1 cellular context compared by ENCODE assay signal in genomic region chr6:32868257-32868788, GRCh38.
TF ChIP-seq lines count a peak whose summit lies in the region.

No MANE protein-coding gene starts in this region.

TF ChIP-seq in K562, 482 proteins besides CTCF, POLR2A, EP300 and RAD21:
- no peak for TF ChIP-seq BACH1 (tag; IDR thresholded peaks at IDR 0.05)
- no peak for TF ChIP-seq ZBED1 (IDR thresholded peaks at IDR 0.05)
- TF ChIP-seq TAF15 (IDR thresholded peaks at IDR 0.05; ENCODE audit: low read depth, low read length) = no peak
- 0 out of 2 replicates have a peak, but pooled peaks have one; percentile 12 for TF ChIP-seq JUN (IDR thresholded peaks at IDR 0.05; ENCODE audit: borderline replicate concordance, low read depth, low read length)
- TF ChIP-seq JUN (CRISPR knock-in tag; IDR thresholded peaks at IDR 0.05; ENCODE audit: borderline replicate concordance) = no peak
- no peak for TF ChIP-seq KLF13 (tag; IDR thresholded peaks at IDR 0.05; ENCODE audit: borderline replicate concordance, low read depth)
- no peak for TF ChIP-seq KDM5B (IDR thresholded peaks at IDR 0.05; ENCODE audit: insufficient replicate concordance, low read depth, low read length)
- no peak for TF ChIP-seq NFE2L1 (tag; IDR thresholded peaks at IDR 0.05; ENCODE audit: borderline replicate concordance, low read depth)
- no peak for TF ChIP-seq KDM2B (CRISPR knock-in tag; IDR thresholded peaks at IDR 0.05)
- TF ChIP-seq SMAD3 (CRISPR knock-in tag; conservative IDR thresholded peaks at IDR 0.05) = 0 out of 2 replicates have a peak, but pooled peaks have one; percentile 8
- TF ChIP-seq DACH1 (IDR thresholded peaks at IDR 0.05; ENCODE audit: partially characterized antibody) = no peak
- TF ChIP-seq RHOXF2B (CRISPR knock-in tag; conservative IDR thresholded peaks at IDR 0.05) = no peak
- no peak for TF ChIP-seq TSHZ1 (CRISPR knock-in tag; IDR thresholded peaks at IDR 0.05)
- TF ChIP-seq POLR2AphosphoS2 (IDR thresholded peaks at IDR 0.05; ENCODE audit: low read length) = no peak
- TF ChIP-seq GTF2E2 (tag; IDR thresholded peaks at IDR 0.05) = peak; percentile 66; the same call in 1 of the 2 replicates
- TF ChIP-seq PTRF (tag; IDR thresholded peaks at IDR 0.05) = no peak
- TF ChIP-seq ZNF282 (CRISPR knock-in tag; IDR thresholded peaks at IDR 0.05) = no peak
- TF ChIP-seq ARID2 (IDR thresholded peaks at IDR 0.05) = peak; percentile 80; the same call in 1 of the 2 replicates
- TF ChIP-seq KLF6 (CRISPR knock-in tag; IDR thresholded peaks at IDR 0.05; ENCODE audit: borderline replicate concordance) = no peak
- TF ChIP-seq ZNF384 (IDR thresholded peaks at IDR 0.05; ENCODE audit: low read depth, low read length) = no peak
- TF ChIP-seq PYGO2 (tag; IDR thresholded peaks at IDR 0.05) = no peak
- TF ChIP-seq SMC3 (conservative IDR thresholded peaks at IDR 0.05; ENCODE audit: insufficient read depth, low read depth, low read length) = peak; percentile 92
- TF ChIP-seq HBP1 (CRISPR knock-in tag; IDR thresholded peaks at IDR 0.05) = no peak
- no peak for TF ChIP-seq LEF1 (IDR thresholded peaks at IDR 0.05)
- peak; percentile 27; the same call in 1 of the 2 replicates for TF ChIP-seq CC2D1A (IDR thresholded peaks at IDR 0.05)
- 0 out of 2 replicates have a peak, but pooled peaks have one; percentile 19 for TF ChIP-seq RNF2 (IDR thresholded peaks at IDR 0.05)
- no peak for TF ChIP-seq RBM39 (optimal IDR thresholded peaks at IDR 0.05; ENCODE audit: low read depth, low read length)
- TF ChIP-seq SNAPC5 (CRISPR knock-in tag; IDR thresholded peaks at IDR 0.05) = no peak
- peak in 1 of 2 experiments; percentile 29; a peak in 1 of 4 replicates for TF ChIP-seq RCOR1 (IDR thresholded peaks at IDR 0.05; ENCODE audit: borderline replicate concordance in 1 of 2, low read depth in 2 of 2, low read length in 2 of 2)
- no peak for TF ChIP-seq TEAD2 (tag; IDR thresholded peaks at IDR 0.05)
- TF ChIP-seq ARID3A (IDR thresholded peaks at IDR 0.05; ENCODE audit: borderline replicate concordance, low read depth, low read length) = peak; percentile 23; the same call in 1 of the 2 replicates
- no peak for TF ChIP-seq ZNF431 (CRISPR knock-in tag; IDR thresholded peaks at IDR 0.05)
- TF ChIP-seq NFE2 (IDR thresholded peaks at IDR 0.05; ENCODE audit: low read depth) = no peak
- no peak for TF ChIP-seq SNIP1 (IDR thresholded peaks at IDR 0.05; ENCODE audit: low read depth)
- no peak for TF ChIP-seq CSDE1 (IDR thresholded peaks at IDR 0.05)
- no peak for TF ChIP-seq ARID3B (CRISPR knock-in tag; IDR thresholded peaks at IDR 0.05; ENCODE audit: borderline replicate concordance)
- TF ChIP-seq PRPF4 (IDR thresholded peaks at IDR 0.05; ENCODE audit: insufficient read depth, low read depth, low read length, poor library complexity, severe bottlenecking) = no peak
- TF ChIP-seq CBX3 (IDR thresholded peaks at IDR 0.05; ENCODE audit: borderline replicate concordance in 1 of 2, low read length in 2 of 2) = no peak
- TF ChIP-seq SUPT5H (IDR thresholded peaks at IDR 0.05) = no peak
- no peak for TF ChIP-seq KAT7 (CRISPR knock-in tag; IDR thresholded peaks at IDR 0.05; ENCODE audit: borderline replicate concordance)
- no peak for TF ChIP-seq ZNF347 (CRISPR knock-in tag; IDR thresholded peaks at IDR 0.05; ENCODE audit: low read depth)
- TF ChIP-seq DEAF1 (CRISPR knock-in tag; IDR thresholded peaks at IDR 0.05) = peak; percentile 96
- peak; percentile 29; the same call in 1 of the 2 replicates for TF ChIP-seq RFX5 (IDR thresholded peaks at IDR 0.05; ENCODE audit: low read depth, low read length)
- TF ChIP-seq MYBL2 (IDR thresholded peaks at IDR 0.05; ENCODE audit: low read depth) = no peak
- TF ChIP-seq MYBL2 (CRISPR knock-in tag; IDR thresholded peaks at IDR 0.05; ENCODE audit: borderline replicate concordance) = no peak
TF ChIP-seq in K562: peak in this region for 11.
